ENCODE assay signal across 25 cellular contexts in the genomic region with DNA sequence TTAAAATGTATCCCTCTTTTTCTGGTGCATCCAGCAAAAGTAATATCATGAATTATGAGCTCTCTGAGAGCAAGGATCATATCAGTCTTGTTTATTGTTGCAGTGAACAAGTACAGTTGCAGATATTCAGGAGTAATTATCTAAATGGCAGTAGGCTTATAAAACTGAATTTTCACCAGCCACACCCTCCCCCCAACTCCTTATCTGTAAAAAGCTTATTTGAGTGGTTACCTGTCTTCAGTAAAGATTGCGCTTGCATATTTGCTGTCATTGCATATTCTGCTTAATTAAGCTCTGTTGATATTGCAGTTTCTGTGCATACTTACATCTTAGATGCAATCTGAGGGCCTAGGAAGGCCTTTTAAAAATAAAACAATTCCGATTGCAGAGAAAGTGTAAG.
"Had no signal": no experiment of that assay in that cellular context is flagged by ENCODE, and none has a peak within 500 bp of the region (broad histone marks: within the 10 kb centered on the region; RNA-seq: fewer than 3 reads in every experiment).

No MANE protein-coding gene starts in this region.

- H3K9me3 Mint-ChIP-seq: activated naive CD4-positive, alpha-beta T cell treated with anti-CD3 and anti-CD28 coated beads, Interleukin-2, amount 10 ng/mL, durations not matched to agents 7 days and 5 days; activated naive CD8-positive, alpha-beta T cell treated with anti-CD3 and anti-CD28 coated beads for 36 hours; activated T-cell treated with anti-CD3 and anti-CD28 coated beads, Interleukin-2, amount 50 U/mL, for 24 hours; activated T-helper 17 cell treated with anti-CD3 and anti-CD28 coated beads, Interleukin-2, amount 50 U/mL, for 72 hours; T-helper 2 cell treated with Interferon-gamma antibody and Interleukin-4, amounts not matched to agents 5 μg/mL and 100 μg/mL, for 36 hours; WTC11 had no signal

- H3K9me3 ChIP-seq: SJSA1 had no signal

- H3K27me3 ChIP-seq: brain microvascular endothelial cell, SJSA1 had no signal

- H3K27ac ChIP-seq: brain microvascular endothelial cell, SJSA1 had no signal

- H3K4me3 ChIP-seq: SJSA1 had no signal

- H3K36me3 ChIP-seq: brain microvascular endothelial cell had no signal

- DNase-seq: activated CD4-positive, alpha-beta T cell treated with anti-CD3 and anti-CD28 coated beads for 48 hours; activated CD4-positive, alpha-beta T cell treated with anti-CD3 and anti-CD28 coated beads, Interleukin-2, amount 50 U/mL, for 4 hours; activated CD4-positive, CD25-positive, alpha-beta regulatory T cell treated with anti-CD3 and anti-CD28 coated beads, Interleukin-2, amount 50 U/mL, for 72 hours; activated CD8-positive, alpha-beta memory T cell treated with anti-CD3 and anti-CD28 coated beads, Interleukin-2, amount 10 ng/mL, durations not matched to agents 7 days and 5 days; activated gamma-delta T cell; activated naive CD4-positive, alpha-beta T cell treated with anti-CD3 and anti-CD28 coated beads, Interleukin-2, amount 10 ng/mL, durations not matched to agents 7 days and 5 days; activated naive CD8-positive, alpha-beta T cell treated with anti-CD3 and anti-CD28 coated beads for 36 hours; activated T-cell treated with anti-CD3 and anti-CD28 coated beads, Interleukin-2, amount 50 U/mL, for 24 hours; brain microvascular endothelial cell; cerebellar nuclear complex; KG1; NCI-H1048; NCI-H146; NCI-H1930; NCI-H2107; NCI-H510A treated with DMSO at 0.1 percent for 48 hours; NCI-H69; NK-92 treated with Interleukin-12 subunit alpha and Interleukin-12 subunit beta, amount 100 ng/mL, for 24 hours; PC-3; SHP77; SW 1271 had no signal

- H3K27ac Mint-ChIP-seq: activated CD8-positive, alpha-beta memory T cell treated with anti-CD3 and anti-CD28 coated beads, Interleukin-2, amount 10 ng/mL, durations not matched to agents 7 days and 5 days; activated naive CD4-positive, alpha-beta T cell treated with anti-CD3 and anti-CD28 coated beads, Interleukin-2, amount 10 ng/mL, durations not matched to agents 7 days and 5 days; activated naive CD8-positive, alpha-beta T cell treated with anti-CD3 and anti-CD28 coated beads for 36 hours; activated T-cell treated with anti-CD3 and anti-CD28 coated beads, Interleukin-2, amount 50 U/mL, for 24 hours; activated T-helper 17 cell treated with anti-CD3 and anti-CD28 coated beads, Interleukin-2, amount 50 U/mL, for 72 hours; T-helper 2 cell treated with Interferon-gamma antibody and Interleukin-4, amounts not matched to agents 5 μg/mL and 100 μg/mL, for 36 hours had no signal

- H3K4me1 Mint-ChIP-seq: activated CD8-positive, alpha-beta memory T cell treated with anti-CD3 and anti-CD28 coated beads, Interleukin-2, amount 10 ng/mL, durations not matched to agents 7 days and 5 days; activated naive CD4-positive, alpha-beta T cell treated with anti-CD3 and anti-CD28 coated beads, Interleukin-2, amount 10 ng/mL, durations not matched to agents 7 days and 5 days; activated naive CD8-positive, alpha-beta T cell treated with anti-CD3 and anti-CD28 coated beads for 36 hours; activated T-helper 17 cell treated with anti-CD3 and anti-CD28 coated beads, Interleukin-2, amount 50 U/mL, for 72 hours had no signal

- H3K36me3 Mint-ChIP-seq: WTC11 had no signal

- H3K4me3 Mint-ChIP-seq: activated CD8-positive, alpha-beta memory T cell treated with anti-CD3 and anti-CD28 coated beads, Interleukin-2, amount 10 ng/mL, durations not matched to agents 7 days and 5 days; activated naive CD4-positive, alpha-beta T cell treated with anti-CD3 and anti-CD28 coated beads, Interleukin-2, amount 10 ng/mL, durations not matched to agents 7 days and 5 days; activated naive CD8-positive, alpha-beta T cell treated with anti-CD3 and anti-CD28 coated beads for 36 hours; activated T-cell treated with anti-CD3 and anti-CD28 coated beads, Interleukin-2, amount 50 U/mL, for 24 hours; activated T-helper 17 cell treated with anti-CD3 and anti-CD28 coated beads, Interleukin-2, amount 50 U/mL, for 72 hours; T-helper 2 cell treated with Interferon-gamma antibody and Interleukin-4, amounts not matched to agents 5 μg/mL and 100 μg/mL, for 36 hours; WTC11 had no signal

- H3K27me3 Mint-ChIP-seq: activated naive CD4-positive, alpha-beta T cell treated with anti-CD3 and anti-CD28 coated beads, Interleukin-2, amount 10 ng/mL, durations not matched to agents 7 days and 5 days; activated naive CD8-positive, alpha-beta T cell treated with anti-CD3 and anti-CD28 coated beads for 36 hours; activated T-cell treated with anti-CD3 and anti-CD28 coated beads, Interleukin-2, amount 50 U/mL, for 24 hours; activated T-helper 17 cell treated with anti-CD3 and anti-CD28 coated beads, Interleukin-2, amount 50 U/mL, for 72 hours had no signal

- ATAC-seq: activated CD8-positive, alpha-beta memory T cell treated with anti-CD3 and anti-CD28 coated beads, Interleukin-2, amount 10 ng/mL, durations not matched to agents 7 days and 5 days; activated T-helper 17 cell treated with anti-CD3 and anti-CD28 coated beads, Interleukin-2, amount 50 U/mL, for 72 hours; PC-3; WTC11 had no signal
